ENCODE assay signal across 3 cellular contexts in genomic region chr20:44722990-44723389, GRCh38.
TF ChIP-seq lines count a peak whose summit lies in the region.

No MANE protein-coding gene starts in this region.

TF ChIP-seq in A549, 52 proteins besides CTCF, POLR2A, EP300 and RAD21:
- TF ChIP-seq FOXS1 (CRISPR knock-in tag; IDR thresholded peaks at IDR 0.05) (no peak), KDM1A (IDR thresholded peaks at IDR 0.05; ENCODE audit: low read depth) (peak; percentile 93; the same call in 1 of the 2 replicates), HDAC2 (IDR thresholded peaks at IDR 0.05) (peak; percentile 82; the same call in 1 of the 2 replicates), KDM5A (IDR thresholded peaks at IDR 0.05) (no peak), EHMT2 (IDR thresholded peaks at IDR 0.05; ENCODE audit: low read depth) (no peak)
- TF ChIP-seq, protein P1, sequence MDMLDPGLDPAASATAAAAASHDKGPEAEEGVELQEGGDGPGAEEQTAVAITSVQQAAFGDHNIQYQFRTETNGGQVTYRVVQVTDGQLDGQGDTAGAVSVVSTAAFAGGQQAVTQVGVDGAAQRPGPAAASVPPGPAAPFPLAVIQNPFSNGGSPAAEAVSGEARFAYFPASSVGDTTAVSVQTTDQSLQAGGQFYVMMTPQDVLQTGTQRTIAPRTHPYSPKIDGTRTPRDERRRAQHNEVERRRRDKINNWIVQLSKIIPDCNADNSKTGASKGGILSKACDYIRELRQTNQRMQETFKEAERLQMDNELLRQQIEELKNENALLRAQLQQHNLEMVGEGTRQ (IDR thresholded peaks at IDR 0.05) = no peak

TF ChIP-seq in IMR-90, 13 proteins besides CTCF, POLR2A, EP300 and RAD21:
- no peak for TF ChIP-seq FOS (IDR thresholded peaks at IDR 0.05; ENCODE audit: low read depth, low read length)
- TF ChIP-seq, protein P1 (IDR thresholded peaks at IDR 0.05; ENCODE audit: low read depth, low read length) = no peak
- no peak for TF ChIP-seq MAZ (IDR thresholded peaks at IDR 0.05; ENCODE audit: borderline replicate concordance, low read depth, low read length)
- no peak for TF ChIP-seq CEBPB (IDR thresholded peaks at IDR 0.05; ENCODE audit: low read depth, low read length)
- TF ChIP-seq MXI1 (IDR thresholded peaks at IDR 0.05; ENCODE audit: borderline replicate concordance, low read depth, low read length) = no peak
- TF ChIP-seq BHLHE40 (IDR thresholded peaks at IDR 0.05; ENCODE audit: low read depth, low read length) = no peak
- no peak for TF ChIP-seq NFE2L2 (IDR thresholded peaks at IDR 0.05; ENCODE audit: low read depth, low read length)
- TF ChIP-seq CHD1 (IDR thresholded peaks at IDR 0.05; ENCODE audit: low read depth, low read length) = no peak
- no peak for TF ChIP-seq SMC3 (IDR thresholded peaks at IDR 0.05; ENCODE audit: low read depth, low read length)
- TF ChIP-seq, protein P2, sequence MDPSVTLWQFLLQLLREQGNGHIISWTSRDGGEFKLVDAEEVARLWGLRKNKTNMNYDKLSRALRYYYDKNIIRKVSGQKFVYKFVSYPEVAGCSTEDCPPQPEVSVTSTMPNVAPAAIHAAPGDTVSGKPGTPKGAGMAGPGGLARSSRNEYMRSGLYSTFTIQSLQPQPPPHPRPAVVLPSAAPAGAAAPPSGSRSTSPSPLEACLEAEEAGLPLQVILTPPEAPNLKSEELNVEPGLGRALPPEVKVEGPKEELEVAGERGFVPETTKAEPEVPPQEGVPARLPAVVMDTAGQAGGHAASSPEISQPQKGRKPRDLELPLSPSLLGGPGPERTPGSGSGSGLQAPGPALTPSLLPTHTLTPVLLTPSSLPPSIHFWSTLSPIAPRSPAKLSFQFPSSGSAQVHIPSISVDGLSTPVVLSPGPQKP (IDR thresholded peaks at IDR 0.05; ENCODE audit: borderline replicate concordance, low read depth, low read length) = no peak
- no peak for TF ChIP-seq MAFK (IDR thresholded peaks at IDR 0.05; ENCODE audit: low read depth, low read length)

TF ChIP-seq in K562, 482 proteins besides CTCF, POLR2A, EP300 and RAD21:
- TF ChIP-seq BCOR (IDR thresholded peaks at IDR 0.05) (peak; percentile 35; the same call in 1 of the 2 replicates), MTF1 (CRISPR knock-in tag; IDR thresholded peaks at IDR 0.05; ENCODE audit: borderline replicate concordance) (no peak), KDM1A (IDR thresholded peaks at IDR 0.05) (0 out of 4 replicates have a peak, but pooled peaks of 1 of the 2 experiments have one; percentile 10), RBM25 (IDR thresholded peaks at IDR 0.05; ENCODE audit: low read depth, low read length, severe bottlenecking) (peak; percentile 70), ARHGAP35 (IDR thresholded peaks at IDR 0.05; ENCODE audit: partially characterized antibody) (no peak)
- TF ChIP-seq, protein P3, sequence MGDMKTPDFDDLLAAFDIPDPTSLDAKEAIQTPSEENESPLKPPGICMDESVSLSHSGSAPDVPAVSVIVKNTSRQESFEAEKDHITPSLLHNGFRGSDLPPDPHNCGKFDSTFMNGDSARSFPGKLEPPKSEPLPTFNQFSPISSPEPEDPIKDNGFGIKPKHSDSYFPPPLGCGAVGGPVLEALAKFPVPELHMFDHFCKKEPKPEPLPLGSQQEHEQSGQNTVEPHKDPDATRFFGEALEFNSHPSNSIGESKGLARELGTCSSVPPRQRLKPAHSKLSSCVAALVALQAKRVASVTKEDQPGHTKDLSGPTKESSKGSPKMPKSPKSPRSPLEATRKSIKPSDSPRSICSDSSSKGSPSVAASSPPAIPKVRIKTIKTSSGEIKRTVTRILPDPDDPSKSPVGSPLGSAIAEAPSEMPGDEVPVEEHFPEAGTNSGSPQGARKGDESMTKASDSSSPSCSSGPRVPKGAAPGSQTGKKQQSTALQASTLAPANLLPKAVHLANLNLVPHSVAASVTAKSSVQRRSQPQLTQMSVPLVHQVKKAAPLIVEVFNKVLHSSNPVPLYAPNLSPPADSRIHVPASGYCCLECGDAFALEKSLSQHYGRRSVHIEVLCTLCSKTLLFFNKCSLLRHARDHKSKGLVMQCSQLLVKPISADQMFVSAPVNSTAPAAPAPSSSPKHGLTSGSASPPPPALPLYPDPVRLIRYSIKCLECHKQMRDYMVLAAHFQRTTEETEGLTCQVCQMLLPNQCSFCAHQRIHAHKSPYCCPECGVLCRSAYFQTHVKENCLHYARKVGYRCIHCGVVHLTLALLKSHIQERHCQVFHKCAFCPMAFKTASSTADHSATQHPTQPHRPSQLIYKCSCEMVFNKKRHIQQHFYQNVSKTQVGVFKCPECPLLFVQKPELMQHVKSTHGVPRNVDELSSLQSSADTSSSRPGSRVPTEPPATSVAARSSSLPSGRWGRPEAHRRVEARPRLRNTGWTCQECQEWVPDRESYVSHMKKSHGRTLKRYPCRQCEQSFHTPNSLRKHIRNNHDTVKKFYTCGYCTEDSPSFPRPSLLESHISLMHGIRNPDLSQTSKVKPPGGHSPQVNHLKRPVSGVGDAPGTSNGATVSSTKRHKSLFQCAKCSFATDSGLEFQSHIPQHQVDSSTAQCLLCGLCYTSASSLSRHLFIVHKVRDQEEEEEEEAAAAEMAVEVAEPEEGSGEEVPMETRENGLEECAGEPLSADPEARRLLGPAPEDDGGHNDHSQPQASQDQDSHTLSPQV (IDR thresholded peaks at IDR 0.05) = no peak
